ENCODE assay signal across 8 cellular contexts in the genomic region with DNA sequence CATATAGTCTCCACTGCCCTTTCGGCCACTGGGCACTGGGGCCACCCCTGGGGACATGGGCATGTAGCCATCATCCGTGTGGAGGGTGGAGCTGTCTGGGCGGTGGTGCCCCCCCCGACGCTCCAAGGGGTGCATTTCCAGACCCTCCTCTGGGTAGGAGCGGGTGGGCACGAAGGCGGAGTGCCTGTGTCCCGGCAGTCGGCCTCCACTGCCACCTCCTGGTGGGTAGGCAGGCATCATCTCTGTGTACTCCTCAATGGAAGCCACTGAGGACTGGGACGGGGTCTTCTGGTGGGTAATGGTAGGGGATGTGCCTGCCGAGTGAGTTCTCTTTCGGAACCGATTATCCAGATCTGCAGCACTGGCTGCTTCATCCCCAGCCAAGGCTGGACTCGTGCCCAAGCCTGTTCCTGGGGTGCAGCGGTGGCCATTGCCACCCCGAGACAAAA. TPM values are rescaled to one million over a fixed set of nuclear protein-coding genes. Genes with fewer than 3 reads are reported as not detected.
DNase-seq lines count a peak whose midpoint lies in the region; ATAC-seq and TF ChIP-seq lines count a peak whose summit lies in the region.

No MANE protein-coding gene starts in this region.

- H3K4me3 Mint-ChIP-seq in mesothelial cell of epicardium = peak overlapping the region; percentile 91

- H3K27ac Mint-ChIP-seq in mesothelial cell of epicardium = peak overlapping the region; percentile 87

- H3K27ac ChIP-seq in HL-60 (replicated peaks) = no peak overlapping the region
- H3K27ac ChIP-seq in breast epithelium = peak overlapping the region; percentile 95 to 97

- no peaks in the 10 kb centered on the region for H3K36me3 ChIP-seq in breast epithelium

- no peaks in the 10 kb centered on the region for H3K9me3 ChIP-seq in breast epithelium

- H3K4me1 Mint-ChIP-seq in mesothelial cell of epicardium = peaks cover 75% of the 10 kb centered on the region

- DNase-seq in AG09319 (ENCODE audit: extremely low read depth, low read depth) (no peak), HL-60 (ENCODE audit: low read depth in 1 of 2, low spot score in 1 of 2) (no peak), breast epithelium (ENCODE audit: low spot score in 2 of 2) (peak in 1 of 2 donors; percentile 36), mesothelial cell of epicardium (ENCODE audit: low spot score in 2 of 2, unreplicated experiment in 2 of 2) (peak in 1 of 2 experiments; percentile 44), NOMO-1 (lab: John Stamatoyannopoulos, UW; ENCODE audit: unreplicated experiment in 2 of 2) (no peak)

- no peak for ATAC-seq in HG02973 (IDR thresholded peaks at IDR 0.05; ENCODE audit: unreplicated experiment)
- ATAC-seq in HG03039 (IDR thresholded peaks at IDR 0.05; ENCODE audit: unreplicated experiment) = no peak
- no peak for ATAC-seq in GM18511 (IDR thresholded peaks at IDR 0.05; ENCODE audit: unreplicated experiment)

- no peaks in the 10 kb centered on the region for H3K9me3 Mint-ChIP-seq in mesothelial cell of epicardium

- peaks cover 20% of the 10 kb centered on the region for H3K36me3 Mint-ChIP-seq in mesothelial cell of epicardium

- intact Hi-C loops in breast epithelium (cut with DNase I; ENCODE audit: low total_unique reads) = loop anchor here (10.0 kb wide), 1 partner anchor 52 kb away; no protein-coding TSS in a partner anchor

- peaks cover 2 to 3% of the 10 kb centered on the region in 2 donors for H3K4me1 ChIP-seq in breast epithelium

- no peaks in the 10 kb centered on the region for H3K27me3 Mint-ChIP-seq in mesothelial cell of epicardium (ENCODE audit: low read depth)

- H3K27me3 ChIP-seq in HL-60 (ENCODE audit: insufficient read depth, poor library complexity, severe bottlenecking) (peaks cover 14% of the 10 kb centered on the region), breast epithelium (no peaks in the 10 kb centered on the region)

- H3K4me3 ChIP-seq in HL-60 (replicated peaks; ENCODE audit: insufficient read depth, low read length) = no peak overlapping the region
- peak overlapping the region; percentile 69 to 88 (median 87) for H3K4me3 ChIP-seq in breast epithelium

- no peak for TF ChIP-seq POLR2A in breast epithelium (IDR thresholded peaks at IDR 0.05)

- peak; percentile 75 for TF ChIP-seq CTCF in AG09319 (IDR thresholded peaks at IDR 0.05; ENCODE audit: low read depth, low read length)
- peak; percentile 7 for TF ChIP-seq CTCF in HL-60 (IDR thresholded peaks at IDR 0.05; ENCODE audit: insufficient read depth, low read length)
- TF ChIP-seq CTCF in breast epithelium (IDR thresholded peaks at IDR 0.05) = peak; percentile 37 to 73 (median 44)
- TF ChIP-seq CTCF in mesothelial cell of epicardium (IDR thresholded peaks at IDR 0.05; ENCODE audit: unreplicated experiment) = no peak

RNA-seq across cellular contexts. Expression of gene IRS1, which starts 2.8 kb away (rescaled TPM):
- total RNA-seq in breast epithelium (10 to 100 TPM; 18.4 to 48.3 (median 22.3) TPM), mesothelial cell of epicardium (57.9 to 66.2 TPM (median 64.2 TPM) in 3 replicates)

RNA-seq across cellular contexts. Expression of gene RHBDD1, which starts 39.0 kb away (rescaled TPM):
- total RNA-seq in breast epithelium (10 to 100 TPM; 17.9 to 46.2 (median 20.0) TPM), mesothelial cell of epicardium (33.1 to 42.2 TPM (median 40.9 TPM) in 3 replicates)
